Comparison of ENCODE assay signal across 25 cellular contexts in genomic region chr10:30365278-30365677, GRCh38. TPM values are rescaled to one million over a fixed set of nuclear protein-coding genes. Genes with fewer than 3 reads are reported as not detected.
DNase-seq lines count a peak whose midpoint lies in the region; ATAC-seq and TF ChIP-seq lines count a peak whose summit lies in the region.
"Had no signal": no experiment of that assay in that cellular context is flagged by ENCODE, and none has a peak within 500 bp of the region (broad histone marks: within the 10 kb centered on the region; RNA-seq: fewer than 3 reads in every experiment).

No MANE protein-coding gene starts in this region.

- TF ChIP-seq EP300 in esophagus muscularis mucosa (IDR thresholded peaks at IDR 0.05): no peak

- H3K36me3 ChIP-seq in esophagus muscularis mucosa (no peaks in the 10 kb centered on the region), trophoblast cell (ENCODE audit: control insufficient read depth in 1 of 2, insufficient read depth in 2 of 2, low read length in 2 of 2) (no peaks in the 10 kb centered on the region)
- H3K36me3 ChIP-seq: right atrium auricular region, upper lobe of right lung, WERI-Rb-1 had no signal

- H3K23ac ChIP-seq in trophoblast cell (ENCODE audit: low read length): no peak overlapping the region

- TF ChIP-seq CTCF in RWPE1 (conservative IDR thresholded peaks at IDR 0.05; ENCODE audit: low read depth): no peak
- no peak for TF ChIP-seq CTCF in esophagus muscularis mucosa (IDR thresholded peaks at IDR 0.05)

- no peak overlapping the region for H4K91ac ChIP-seq in trophoblast cell (ENCODE audit: low read depth, low read length)

- no peaks in the 10 kb centered on the region for H3K79me1 ChIP-seq in trophoblast cell (ENCODE audit: low read length)

- no peak overlapping the region for H3K4ac ChIP-seq in trophoblast cell (ENCODE audit: low read depth, low read length)

- TF ChIP-seq POLR2A in esophagus muscularis mucosa (IDR thresholded peaks at IDR 0.05; ENCODE audit: low read depth): no peak

- peaks cover 0 to 5% (median 0%) of the 10 kb centered on the region in 4 donors for H3K4me1 ChIP-seq in esophagus muscularis mucosa
- H3K4me1 ChIP-seq in trophoblast cell (ENCODE audit: control insufficient read depth in 1 of 2, insufficient read depth in 2 of 2, low read length in 2 of 2): no peaks in the 10 kb centered on the region
- H3K4me1 ChIP-seq: body of pancreas, parathyroid adenoma, right atrium auricular region, upper lobe of right lung had no signal

- POLR2A ChIA-PET in RWPE1 (lab: Yijun Ruan, JAX; ENCODE audit: low non-redundant PET): no interaction called here

- no peak overlapping the region for H2BK12ac ChIP-seq in trophoblast cell (ENCODE audit: low read length)

- H3K27me3 ChIP-seq in esophagus muscularis mucosa (no peaks in the 10 kb centered on the region), trophoblast cell (ENCODE audit: insufficient read depth, low read length) (no peaks in the 10 kb centered on the region)
- H3K27me3 ChIP-seq: body of pancreas, right atrium auricular region, upper lobe of right lung had no signal

- H4K8ac ChIP-seq in trophoblast cell (ENCODE audit: low read depth, low read length): no peak overlapping the region

- no peak overlapping the region for H2AFZ ChIP-seq in trophoblast cell (ENCODE audit: insufficient read depth, low read length, poor library complexity)
- H2AFZ ChIP-seq: parathyroid adenoma had no signal

- no peak overlapping the region for H3K14ac ChIP-seq in trophoblast cell (ENCODE audit: low read length)

- WGBS in esophagus muscularis mucosa: 92% methylated on average over 7 of the region's 7 CpGs
- WGBS in trophoblast cell (ENCODE audit: extremely low coverage, insufficient coverage, insufficient read length): no CpG with 5 or more reads among the region's 7 CpGs

- no peak overlapping the region for H2AK5ac ChIP-seq in trophoblast cell (ENCODE audit: low read length)

- no peak overlapping the region for H4K12ac ChIP-seq in trophoblast cell (ENCODE audit: low read depth, low read length)

- H2BK120ac ChIP-seq in trophoblast cell (ENCODE audit: insufficient read depth, low read length, poor library complexity): no peak overlapping the region

- H3K4me3 ChIP-seq in esophagus muscularis mucosa: no peak overlapping the region
- no peak overlapping the region for H3K4me3 ChIP-seq in trophoblast cell (ENCODE audit: low read depth, low read length)
- H3K4me3 ChIP-seq: body of pancreas, GM12878, lung, right atrium auricular region, upper lobe of right lung had no signal

- no peak for ATAC-seq in HG03045 (IDR thresholded peaks at IDR 0.05; ENCODE audit: unreplicated experiment)
- no peak for ATAC-seq in GM18907 (IDR thresholded peaks at IDR 0.05; ENCODE audit: unreplicated experiment)
- ATAC-seq: body of pancreas, GM12878, upper lobe of right lung had no signal

- H3K9me3 ChIP-seq in esophagus muscularis mucosa: no peaks in the 10 kb centered on the region
- peaks cover 2% of the 10 kb centered on the region for H3K9me3 ChIP-seq in trophoblast cell (ENCODE audit: insufficient read depth, low read depth, low read length)
- H3K9me3 ChIP-seq: body of pancreas, right atrium auricular region, upper lobe of right lung had no signal

- no peak overlapping the region for H3K9ac ChIP-seq in trophoblast cell (ENCODE audit: low read length)
- H3K9ac ChIP-seq: parathyroid adenoma had no signal

- H3K27ac ChIP-seq in RWPE1 (no peak overlapping the region), esophagus muscularis mucosa (replicated peaks in 1 of 4) (no peak overlapping the region), trophoblast cell (ENCODE audit: low read depth, low read length) (no peak overlapping the region)
- H3K27ac ChIP-seq: body of pancreas, parathyroid adenoma, right atrium auricular region, upper lobe of right lung, WERI-Rb-1 had no signal

- no peak overlapping the region for H2BK5ac ChIP-seq in trophoblast cell (ENCODE audit: low read depth, low read length, poor library complexity)

- no peak overlapping the region for H3K18ac ChIP-seq in trophoblast cell (ENCODE audit: low read length)

- intact Hi-C loops in esophagus muscularis mucosa (cut with DNase I): no loop called here

- H3K79me2 ChIP-seq in trophoblast cell (ENCODE audit: control insufficient read depth, insufficient read depth, low read length, poor library complexity): no peaks in the 10 kb centered on the region
- H3K79me2 ChIP-seq: parathyroid adenoma had no signal

- peak; percentile 25 for DNase-seq in HT1080 (ENCODE audit: low read depth)
- DNase-seq in RWPE1 (ENCODE audit: low spot score): peak; percentile 73
- DNase-seq in esophagus muscularis mucosa (ENCODE audit: extremely low spot score): peak; percentile 74
- peak; percentile 31 to 46 for DNase-seq in trophoblast cell
- no peak for DNase-seq in T-helper 2 cell
- DNase-seq: activated CD4-positive, alpha-beta T cell treated with anti-CD3 and anti-CD28 coated beads for 48 hours; activated T-cell treated with anti-CD3 and anti-CD28 coated beads, Interleukin-2, amount 50 U/mL, for 1 hour; body of pancreas; Calu3; KBM-7; NCI-H1417 treated with DMSO at 0.1 percent for 48 hours; NCI-H2081; NCI-H774; Right ventricle myocardium superior; stimulated activated CD4-positive, alpha-beta T cell treated with anti-CD3 and anti-CD28 coated beads, Interleukin-2, amount 100 ng/mL, for 24 hours; substantia nigra; T-helper 9 cell; upper lobe of right lung; WERI-Rb-1 had no signal

- H3K4me2 ChIP-seq in trophoblast cell (ENCODE audit: low read length): no peak overlapping the region

- CTCF ChIA-PET in RWPE1 (lab: Yijun Ruan, JAX): interaction anchor here (1.0 kb wide), 1 partner anchor 18 kb away, joined by 3 read pairs; no protein-coding TSS in a partner anchor

RNA-seq across cellular contexts. Expression of gene MTPAP, which starts 16.2 kb away (rescaled TPM):
- total RNA-seq in HT1080 (2014; rRNA removed; shearing (Covaris generic)): 13.7 and 14.9 TPM in 2 replicates
- polyA plus RNA-seq in HT1080 (2015; cell fraction: cytosol; rRNA removed): 13.7 and 18.1 TPM in 2 replicates
- polyA plus RNA-seq in HT1080 (2015; cell fraction: nucleus; rRNA removed): 27.7 and 32.3 TPM in 2 replicates
- total RNA-seq in esophagus muscularis mucosa: 10 to 100 TPM; 11.3 to 15.8 (median 13.2) TPM
- 15.0 and 15.7 TPM in 2 replicates for polyA plus RNA-seq in trophoblast cell (2013)

Comparison
In these comparisons a context has a peak if more than half of its experiments do, and no peak if none do; other contexts are left out.
1. DNase-seq: peak in HT1080 (single experiment), RWPE1 (single experiment), esophagus muscularis mucosa (single experiment) and trophoblast cell (2 of 2); none in T-helper 2 cell (0 of 5).